Comparison of ENCODE assay signal across 9 cellular contexts in the genomic region with DNA sequence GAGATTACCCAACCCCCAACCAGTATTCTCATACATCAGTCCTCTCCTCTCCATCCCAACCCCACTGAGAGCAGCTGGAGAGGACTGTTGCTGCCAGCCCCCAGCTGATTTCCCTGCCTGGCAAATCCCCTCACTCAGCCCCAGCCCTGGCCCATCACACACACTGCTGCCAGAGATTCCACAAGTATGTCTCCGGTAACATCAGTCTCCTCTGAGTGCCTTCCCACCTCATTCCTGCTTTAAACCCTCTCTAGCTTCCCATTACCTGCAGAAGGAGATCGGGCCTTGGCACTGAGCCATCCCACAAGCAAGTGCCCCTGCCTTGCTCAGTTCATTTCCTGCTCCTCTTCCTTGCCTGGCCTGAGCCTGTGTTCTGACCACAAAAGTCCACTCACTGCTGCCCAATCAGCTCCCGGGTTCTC. TPM values are rescaled to one million over a fixed set of nuclear protein-coding genes. Genes with fewer than 3 reads are reported as not detected.
DNase-seq lines count a peak whose midpoint lies in the region; TF ChIP-seq lines count a peak whose summit lies in the region.
"Had no signal": no experiment of that assay in that cellular context is flagged by ENCODE, and none has a peak within 500 bp of the region (broad histone marks: within the 10 kb centered on the region; RNA-seq: fewer than 3 reads in every experiment).

No MANE protein-coding gene starts in this region.

- H3K36me3 ChIP-seq in hepatocyte (replicated peaks; ENCODE audit: insufficient read depth, low read depth) (no peaks in the 10 kb centered on the region), stomach smooth muscle (ENCODE audit: control insufficient read depth in 2 of 2, insufficient read depth in 2 of 2, low read length in 2 of 2) (peaks cover 0 to 2% of the 10 kb centered on the region in 2 donors), testis (ENCODE audit: low read depth, missing control alignments) (no peaks in the 10 kb centered on the region)

- peak overlapping the region; percentile 14 for H3K4me2 ChIP-seq in hepatocyte

- H3K27me3 ChIP-seq in hepatocyte = no peaks in the 10 kb centered on the region
- H3K27me3 ChIP-seq in stomach smooth muscle (ENCODE audit: control insufficient read depth in 1 of 2, insufficient read depth in 2 of 2, low read length in 2 of 2) = no peaks in the 10 kb centered on the region
- no peaks in the 10 kb centered on the region for H3K27me3 ChIP-seq in testis

- no peak overlapping the region for H2AFZ ChIP-seq in hepatocyte

- peaks cover 18% of the 10 kb centered on the region for H3K4me1 ChIP-seq in hepatocyte (ENCODE audit: insufficient read depth)
- peaks cover 35% of the 10 kb centered on the region for H3K4me1 ChIP-seq in stomach smooth muscle (ENCODE audit: control insufficient read depth, insufficient read depth, low read length)
- peaks cover 32% of the 10 kb centered on the region for H3K4me1 ChIP-seq in testis

- DNase-seq in HT1080 (ENCODE audit: low read depth) = peak; percentile 70
- no peak for DNase-seq in hepatocyte (ENCODE audit: low spot score)
- DNase-seq in GM19238 (ENCODE audit: insufficient read length, low spot score) = no peak
- DNase-seq in GM19240 (ENCODE audit: insufficient read length, low spot score) = no peak
- no peak for DNase-seq in testis
- DNase-seq: stimulated activated naive CD4-positive, alpha-beta T cell had no signal

- TF ChIP-seq POLR2A in testis (IDR thresholded peaks at IDR 0.05) = no peak

- H3K27ac ChIP-seq in VCaP (peak overlapping the region; percentile 77), hepatocyte (peak overlapping the region; percentile 47), stomach smooth muscle (ENCODE audit: low read length) (peak overlapping the region; percentile 60), testis (peak overlapping the region in 1 of 2 donors; percentile 51)
- H3K27ac ChIP-seq: HL-60 had no signal

- peak overlapping the region; percentile 7 to 66 for H3K9ac ChIP-seq in stomach smooth muscle (ENCODE audit: low read length in 2 of 2)

- H4K20me1 ChIP-seq in hepatocyte (ENCODE audit: insufficient read depth, poor library complexity, severe bottlenecking) = no peaks in the 10 kb centered on the region

- no peak overlapping the region for H3K4me3 ChIP-seq in hepatocyte
- peak overlapping the region in 1 of 2 donors; percentile 49 for H3K4me3 ChIP-seq in stomach smooth muscle (ENCODE audit: low read length in 2 of 2)
- no peak overlapping the region for H3K4me3 ChIP-seq in testis

- TF ChIP-seq CTCF in VCaP (conservative IDR thresholded peaks at IDR 0.05) = no peak
- no peak for TF ChIP-seq CTCF in hepatocyte (IDR thresholded peaks at IDR 0.05; ENCODE audit: poor library complexity)
- no peak for TF ChIP-seq CTCF in testis (IDR thresholded peaks at IDR 0.05)

- no peaks in the 10 kb centered on the region for H3K79me2 ChIP-seq in hepatocyte

- intact Hi-C loops in testis (cut with DNase I; ENCODE audit: low total_unique reads) = no loop called here

- H3K9me2 ChIP-seq in hepatocyte (replicated peaks; ENCODE audit: insufficient read depth) = no peaks in the 10 kb centered on the region

- WGBS in hepatocyte (ENCODE audit: low lambda C conversion rate, missing lambda C conversion rate) = 69% methylated on average over 3 of the region's 3 CpGs
- WGBS in testis, 2 donors = 61 to 63% methylated on average over 3 of the region's 3 CpGs

- H3K9me3 ChIP-seq in hepatocyte (ENCODE audit: low read depth) = no peaks in the 10 kb centered on the region
- H3K9me3 ChIP-seq in stomach smooth muscle (ENCODE audit: control insufficient read depth in 2 of 2, low read length in 2 of 2) = no peaks in the 10 kb centered on the region
- no peaks in the 10 kb centered on the region for H3K9me3 ChIP-seq in testis

RNA-seq across cellular contexts. Expression of a gene that starts 50.6 kb away (rescaled TPM):
- 1.7 and 3.6 TPM in 2 replicates for total RNA-seq in HT1080 (2014; rRNA removed; shearing (Covaris generic))
- 12.6 and 13.4 TPM in 2 replicates for polyA plus RNA-seq in HT1080 (2015; cell fraction: cytosol; rRNA removed)
- 8.2 and 8.4 TPM in 2 replicates for polyA plus RNA-seq in HT1080 (2015; cell fraction: nucleus; rRNA removed)
- total RNA-seq in hepatocyte = 77.6 and 85.1 TPM in 2 replicates
- 266 and 285 TPM in 2 replicates for polyA plus RNA-seq in hepatocyte
- total RNA-seq in testis = 10 to 100 TPM; 35.7 to 54.4 TPM
- 45.4 TPM for polyA plus RNA-seq in testis (ENCODE audit: insufficient read depth, low read depth, low replicate concordance)
